8 cellular contexts compared by ENCODE assay signal in the genomic region with DNA sequence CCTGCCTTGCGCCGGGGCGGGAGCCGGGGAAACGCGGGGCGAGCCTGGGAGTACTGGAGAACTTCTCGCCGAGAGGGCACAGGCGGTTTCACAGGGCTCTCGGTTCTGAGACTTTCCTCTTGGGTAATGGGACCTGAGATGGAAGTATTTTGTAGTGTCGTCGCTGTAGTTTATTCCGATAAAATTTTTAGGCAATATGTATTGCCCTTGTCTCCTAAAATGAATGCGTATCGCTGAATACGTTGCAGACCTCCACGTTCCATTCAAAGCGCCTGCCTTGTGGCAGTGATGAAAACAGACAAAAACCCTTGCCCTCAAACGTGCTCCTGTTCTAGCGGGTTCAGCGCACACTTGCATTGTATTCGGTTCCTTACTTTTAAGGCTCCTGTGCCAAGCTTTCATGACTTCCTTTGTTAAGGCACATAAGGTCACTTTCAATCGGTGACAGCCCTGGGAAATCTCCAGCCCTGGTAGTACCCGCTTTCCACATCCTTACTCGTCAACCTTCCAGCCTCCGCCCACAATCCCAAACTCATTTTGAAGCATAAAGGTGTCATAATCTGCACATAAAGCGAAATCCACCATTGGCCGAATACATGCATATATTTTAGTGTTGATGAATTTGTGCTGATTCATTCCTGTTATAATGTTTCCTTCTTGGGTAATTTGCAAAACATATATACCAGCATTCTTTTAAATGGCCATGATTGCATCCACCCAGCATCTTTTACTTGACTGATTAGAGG. TPM values are rescaled to one million over a fixed set of nuclear protein-coding genes. Genes with fewer than 3 reads are reported as not detected.
DNase-seq lines count a peak whose midpoint lies in the region; ATAC-seq and TF ChIP-seq lines count a peak whose summit lies in the region.

No MANE protein-coding gene starts in this region.

- TF ChIP-seq EP300 in suprapubic skin (IDR thresholded peaks at IDR 0.05) = no peak

- peak; percentile 25 for ATAC-seq in HG03439 (IDR thresholded peaks at IDR 0.05; ENCODE audit: unreplicated experiment)

- peak overlapping the region; percentile 92 to 100 for H3K9ac ChIP-seq in colonic mucosa (ENCODE audit: low read depth in 2 of 2, low read length in 2 of 2)
- peak overlapping the region; percentile 78 to 90 for H3K9ac ChIP-seq in liver (ENCODE audit: low read depth in 1 of 2, low read length in 2 of 2)

- WGBS in liver = 2% methylated on average over 29 of the region's 29 CpGs
- WGBS in suprapubic skin = under 1% methylated on average over 26 of the region's 29 CpGs

- H3K36me3 ChIP-seq in colonic mucosa (no peaks in the 10 kb centered on the region), liver (ENCODE audit: control insufficient read depth in 4 of 4, insufficient read depth in 3 of 4, low read depth in 1 of 4, low read length in 3 of 4) (peaks cover 0 to 16% (median 8%) of the 10 kb centered on the region in 4 donors), suprapubic skin (peaks cover 7% of the 10 kb centered on the region)

- no peak for TF ChIP-seq RAD21 in liver (IDR thresholded peaks at IDR 0.05)

- peak overlapping the region; percentile 59 for H3K4me3 ChIP-seq in colonic mucosa
- peak overlapping the region; percentile 78 to 82 (median 81) for H3K4me3 ChIP-seq in liver (ENCODE audit: low read depth in 1 of 3, low read length in 3 of 3)
- peak overlapping the region; percentile 90 for H3K4me3 ChIP-seq in suprapubic skin

- DNase-seq in NCI-H510A treated with DMSO at 0.1 percent for 48 hours (lab: John Stamatoyannopoulos, UW) (peak; percentile 62), NCI-H510A (lab: John Stamatoyannopoulos, UW) (no peak), colonic mucosa (peak; percentile 73), suprapubic skin (ENCODE audit: low spot score in 2 of 2) (no peak), NCI-H128 (lab: John Stamatoyannopoulos, UW; ENCODE audit: unreplicated experiment) (no peak)

- H3K27ac ChIP-seq in colonic mucosa = peak overlapping the region; percentile 98
- H3K27ac ChIP-seq in liver (ENCODE audit: low read depth in 1 of 2, low read length in 2 of 2) = peak overlapping the region; percentile 96 to 99
- H3K27ac ChIP-seq in suprapubic skin = peak overlapping the region; percentile 100

- H3K4me1 ChIP-seq in colonic mucosa (peaks cover 7% of the 10 kb centered on the region), liver (ENCODE audit: control insufficient read depth in 4 of 4, insufficient read depth in 4 of 4, low read length in 3 of 4) (peaks cover 0 to 24% (median 12%) of the 10 kb centered on the region in 4 donors), suprapubic skin (peaks cover 26% of the 10 kb centered on the region)

- intact Hi-C loops in colonic mucosa (cut with DNase I) = loop anchor here (10.0 kb wide), 1 partner anchor 164 kb away; no protein-coding TSS in a partner anchor

- TF ChIP-seq POLR2A in Raji (IDR thresholded peaks at IDR 0.05; ENCODE audit: insufficient read depth, low read depth, low read length) (peak; percentile 4; the same call in 1 of the 2 replicates), suprapubic skin (IDR thresholded peaks at IDR 0.05) (no peak)

- H3K9me3 ChIP-seq in colonic mucosa (no peaks in the 10 kb centered on the region), liver (ENCODE audit: control insufficient read depth in 4 of 4, low read length in 3 of 4) (no peaks in the 10 kb centered on the region), suprapubic skin (no peaks in the 10 kb centered on the region)

- TF ChIP-seq CTCF in colonic mucosa (IDR thresholded peaks at IDR 0.05) = no peak
- TF ChIP-seq CTCF in liver (IDR thresholded peaks at IDR 0.05; ENCODE audit: low read depth, low read length, missing input control) = no peak
- TF ChIP-seq CTCF in suprapubic skin (IDR thresholded peaks at IDR 0.05) = no peak

- no peaks in the 10 kb centered on the region for H3K27me3 ChIP-seq in colonic mucosa
- H3K27me3 ChIP-seq in liver (ENCODE audit: control insufficient read depth in 4 of 4, insufficient read depth in 4 of 4, low read length in 3 of 4) = no peaks in the 10 kb centered on the region
- no peaks in the 10 kb centered on the region for H3K27me3 ChIP-seq in suprapubic skin

TF ChIP-seq in liver, 16 proteins besides CTCF, POLR2A, EP300 and RAD21:
- TF ChIP-seq RXRA (IDR thresholded peaks at IDR 0.05) (peak in 1 of 2 donors; percentile 33), HNF4G (IDR thresholded peaks at IDR 0.05) (no peak), EGR1 (IDR thresholded peaks at IDR 0.05; ENCODE audit: low read depth in 2 of 2) (no peak), YY1 (IDR thresholded peaks at IDR 0.05) (no peak)

RNA-seq across cellular contexts. Expression of a gene that starts 0.7 kb away (rescaled TPM):
- total RNA-seq in colonic mucosa (10 to 100 TPM in 1 of 2 donors, 1 to 10 TPM in 1; 9.6 to 16.9 TPM), liver (10 to 100 TPM in 1 of 2 donors, 1 to 10 TPM in 1; 5.4 to 10.4 TPM), suprapubic skin (1 to 10 TPM; 4.0 to 8.7 (median 4.3) TPM)
- 1 to 10 TPM; 2.0 to 2.6 TPM for polyA plus RNA-seq in liver

RNA-seq across cellular contexts. Expression of a gene that starts 1.3 kb away (rescaled TPM):
- total RNA-seq in colonic mucosa = 100 to 1,000 TPM; 451 to 491 TPM
- 100 to 1,000 TPM; 281 to 403 TPM for total RNA-seq in liver
- polyA plus RNA-seq in liver = 100 to 1,000 TPM; 137 to 182 TPM
- total RNA-seq in suprapubic skin = 100 to 1,000 TPM; 422 to 538 (median 448) TPM

Comparison
In these comparisons a context has a peak if more than half of its experiments do, and no peak if none do; other contexts are left out.
1. DNase-seq: peak in NCI-H510A treated with DMSO at 0.1 percent for 48 hours (single experiment) and colonic mucosa (single experiment); none in NCI-H510A (single experiment), suprapubic skin (0 of 2) and NCI-H128 (single experiment).
2. Peak in every context shown above with its lines, with median percentiles within 50 percentile points of each other: H3K27ac ChIP-seq and H3K4me3 ChIP-seq.